ENCODE assay signal across 8 cellular contexts in the genomic region with DNA sequence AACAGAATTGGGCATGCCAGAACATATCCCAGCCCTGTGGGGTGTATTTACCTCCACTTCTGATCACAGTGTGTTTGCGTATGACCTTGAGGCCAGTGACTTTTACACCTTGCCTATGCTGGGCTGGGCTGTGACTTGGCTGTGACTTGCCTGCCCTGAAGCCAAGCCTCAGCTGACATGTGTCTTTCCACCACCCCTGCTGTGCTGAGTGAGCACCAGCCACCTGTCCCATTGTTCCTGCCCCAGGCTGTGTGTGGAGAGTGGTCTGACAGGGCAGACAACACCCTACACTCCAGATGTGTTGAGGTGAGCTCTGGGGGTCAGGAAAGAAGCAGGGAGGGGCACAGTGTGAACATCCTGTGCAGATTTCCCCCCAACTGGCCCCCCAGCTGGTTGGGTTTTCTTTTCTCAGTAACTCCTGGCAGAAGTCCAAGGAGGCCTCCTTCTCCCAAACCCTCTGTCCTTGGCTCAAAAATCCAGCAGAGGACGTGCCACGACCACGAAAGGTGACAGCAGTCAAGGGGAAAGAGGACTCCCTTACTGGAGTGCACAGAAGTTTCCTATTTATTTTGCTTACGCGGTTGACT. TPM values are rescaled to one million over a fixed set of nuclear protein-coding genes. Genes with fewer than 3 reads are reported as not detected.
DNase-seq lines count a peak whose midpoint lies in the region; ATAC-seq and TF ChIP-seq lines count a peak whose summit lies in the region.

No MANE protein-coding gene starts in this region.

- H3K4me1 Mint-ChIP-seq in mesothelial cell of epicardium, result peaks cover 11% of the 10 kb centered on the region

- no peaks in the 10 kb centered on the region for H3K9me3 Mint-ChIP-seq in mesothelial cell of epicardium

- DNase-seq in ELF-1 (ENCODE audit: low read depth, low spot score), result peak; percentile 73
- DNase-seq in NCI-H1105 treated with DMSO at 0.1 percent for 48 hours (lab: John Stamatoyannopoulos, UW), result peak; percentile 75
- DNase-seq in astrocyte of the cerebellum (ENCODE audit: low read depth), result peak; percentile 58
- DNase-seq in lower lobe of right lung, result peak; percentile 50
- no peak for DNase-seq in pons (ENCODE audit: low spot score)
- no peak for DNase-seq in mesothelial cell of epicardium (ENCODE audit: low spot score in 2 of 2, unreplicated experiment in 2 of 2)

- H3K27me3 Mint-ChIP-seq in mesothelial cell of epicardium (ENCODE audit: low read depth), result peaks cover 22% of the 10 kb centered on the region

- intact Hi-C loops in lower lobe of right lung (cut with DNase I), result loop anchor here (10.0 kb wide), 1 partner anchor 46 kb away; no protein-coding TSS in a partner anchor

- peaks cover 1% of the 10 kb centered on the region for H3K4me1 ChIP-seq in lower lobe of right lung

- H3K27ac Mint-ChIP-seq in mesothelial cell of epicardium, result no peak overlapping the region

- TF ChIP-seq CTCF in astrocyte of the cerebellum (IDR thresholded peaks at IDR 0.05; ENCODE audit: low read depth, low read length, missing control alignments), result peak; percentile 60
- TF ChIP-seq CTCF in lower lobe of right lung (IDR thresholded peaks at IDR 0.05), result peak; percentile 18
- TF ChIP-seq CTCF in mesothelial cell of epicardium (IDR thresholded peaks at IDR 0.05; ENCODE audit: unreplicated experiment), result no peak

- no peaks in the 10 kb centered on the region for H3K9me3 ChIP-seq in lower lobe of right lung

- no peak overlapping the region for H3K4me3 Mint-ChIP-seq in mesothelial cell of epicardium

- ATAC-seq in lower lobe of right lung, result peak in 1 of 2 donors; percentile 5
- ATAC-seq in GM21528 (IDR thresholded peaks at IDR 0.05; ENCODE audit: low FRiP score, unreplicated experiment), result no peak
- no peak for ATAC-seq in HG03457 (IDR thresholded peaks at IDR 0.05; ENCODE audit: unreplicated experiment)

- no peaks in the 10 kb centered on the region for H3K36me3 Mint-ChIP-seq in mesothelial cell of epicardium

- in situ Hi-C loops in astrocyte of the cerebellum (cut with HindIII; ENCODE audit: low sequenced_read_pairs), result no loop called here

- H3K27ac ChIP-seq in lower lobe of right lung, result no peak overlapping the region

- H3K4me3 ChIP-seq in astrocyte of the cerebellum (ENCODE audit: low read depth, low read length) (no peak overlapping the region), lower lobe of right lung (no peak overlapping the region)

- no peaks in the 10 kb centered on the region for H3K27me3 ChIP-seq in lower lobe of right lung (ENCODE audit: low read depth)

- no peaks in the 10 kb centered on the region for H3K36me3 ChIP-seq in lower lobe of right lung

RNA-seq across cellular contexts. Expression of a gene that starts 5.1 kb away (rescaled TPM):
- total RNA-seq in lower lobe of right lung (18.3 TPM), mesothelial cell of epicardium (0.89 to 0.94 TPM (median 0.93 TPM) in 3 replicates)

Comparison
In these comparisons a context has a peak if more than half of its experiments do, and no peak if none do; other contexts are left out.
1. DNase-seq: peak in ELF-1 (single experiment), NCI-H1105 treated with DMSO at 0.1 percent for 48 hours (single experiment), astrocyte of the cerebellum (single experiment) and lower lobe of right lung (single experiment); none in pons (single experiment) and mesothelial cell of epicardium (0 of 2).